In the genomic region with DNA sequence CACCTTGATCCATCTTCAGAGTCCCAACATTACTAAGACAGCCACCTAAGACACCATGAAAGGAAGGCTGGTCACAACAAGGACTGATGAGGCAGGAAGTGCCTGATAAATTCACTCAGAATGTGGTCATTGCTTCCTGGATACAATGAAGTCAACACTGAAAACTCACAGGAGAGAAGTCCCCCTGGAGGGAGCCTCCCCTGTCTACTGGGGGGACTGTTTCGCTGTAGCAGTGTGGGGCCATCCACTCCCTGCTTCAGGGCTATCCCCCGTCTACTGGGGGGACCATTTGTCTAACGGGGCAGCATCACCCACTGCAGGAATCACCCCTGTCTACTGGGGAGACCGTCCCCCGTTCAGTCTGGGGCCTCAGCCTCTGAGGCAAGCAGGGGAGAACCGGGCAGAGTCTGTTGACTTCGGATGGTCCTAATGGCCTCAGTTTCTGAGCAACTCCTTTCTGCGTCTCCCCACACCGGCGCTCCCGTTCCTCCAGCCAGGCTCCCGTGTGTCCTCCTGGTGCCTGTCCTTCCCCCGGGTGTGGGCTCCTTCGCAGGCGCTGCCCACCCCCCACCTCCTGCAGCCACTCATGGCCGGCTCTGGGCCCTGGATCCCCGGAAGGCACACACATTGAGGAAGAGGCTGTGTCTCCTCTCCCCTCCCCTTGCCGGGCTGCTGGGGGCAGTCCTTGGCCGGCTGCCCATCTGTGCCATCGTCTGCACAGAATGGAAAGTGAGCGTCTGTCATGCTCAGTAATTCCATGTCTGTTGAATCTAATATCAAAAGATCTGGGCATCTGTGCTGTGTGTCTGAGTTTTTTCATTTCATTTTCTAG, we compare ENCODE assay signal across 8 cellular contexts. TPM values are rescaled to one million over a fixed set of nuclear protein-coding genes. Genes with fewer than 3 reads are reported as not detected.
A peak's percentile ranks its signal among the peaks of the same experiment; 100 is the strongest.
DNase-seq lines count a peak whose midpoint lies in the region; ATAC-seq, FAIRE-seq and TF ChIP-seq lines count a peak whose summit lies in the region.

No MANE protein-coding gene starts in this region.

- no peaks in the 10 kb centered on the region for H3K9me3 ChIP-seq in A673 (ENCODE audit: low read depth, low read length, poor library complexity, severe bottlenecking)

- CTCF ChIA-PET in A673 (lab: Charles Lee) (no interaction called here), RWPE1 (lab: Yijun Ruan, JAX) (no interaction called here)

- no peak for FAIRE-seq in GM12891 (lab: Jason Lieb, UNC)

- no peak for ATAC-seq in HG02798 (IDR thresholded peaks at IDR 0.05; ENCODE audit: poor library complexity, unreplicated experiment)
- ATAC-seq in GM18867 (IDR thresholded peaks at IDR 0.05; ENCODE audit: unreplicated experiment) = no peak

- TF ChIP-seq CTCF in A673 (conservative IDR thresholded peaks at IDR 0.05; ENCODE audit: low read depth, low read length) = no peak
- TF ChIP-seq CTCF in RWPE1 (conservative IDR thresholded peaks at IDR 0.05; ENCODE audit: low read depth) = no peak

- H3K4me3 ChIP-seq in A673 (ENCODE audit: low read depth, low read length, poor library complexity, severe bottlenecking) = no peak overlapping the region

- POLR2A ChIA-PET in A673 (lab: Charles Lee; ENCODE audit: low non-redundant PET) (no interaction called here), RWPE1 (lab: Yijun Ruan, JAX; ENCODE audit: low non-redundant PET) (no interaction called here)

- no TSS peak for BruUV-seq in A673 (replicated peaks; lab: Mats Ljungman, UMichigan)

- in situ Hi-C loops in G401 (cut with HindIII; ENCODE audit: low sequenced_read_pairs) = no loop called here

- intact Hi-C loops in A673 (cut with micrococcal nuclease; ENCODE audit: unreplicated experiment) = no loop called here

- peaks cover 9% of the 10 kb centered on the region for H3K4me1 ChIP-seq in A673 (ENCODE audit: insufficient read depth, low read length, poor library complexity, severe bottlenecking)

- TF ChIP-seq POLR2A in erythroblast (IDR thresholded peaks at IDR 0.05; ENCODE audit: low read length) (peak; percentile 37), GM12891 (IDR thresholded peaks at IDR 0.05; ENCODE audit: low read depth, low read length) (no peak)

- no peaks in the 10 kb centered on the region for H3K36me3 ChIP-seq in A673 (ENCODE audit: insufficient read depth, low read length, poor library complexity, severe bottlenecking)

- peak; percentile 85 for DNase-seq in A673 (ENCODE audit: low spot score)
- DNase-seq in G401 (ENCODE audit: low spot score) = peak; percentile 17
- DNase-seq in RWPE1 (ENCODE audit: low spot score) = no peak
- no peak for DNase-seq in erythroblast (lab: John Stamatoyannopoulos, UW)
- DNase-seq in inferior parietal cortex (ENCODE audit: extremely low spot score) = no peak
- no peak for DNase-seq in GM12891 (ENCODE audit: insufficient read length, low spot score)

- peak overlapping the region; percentile 7 for H3K27ac ChIP-seq in A673 (ENCODE audit: low read depth, low read length, poor library complexity, severe bottlenecking)
- peak overlapping the region; percentile 30 for H3K27ac ChIP-seq in RWPE1

- H3K27me3 ChIP-seq in A673 (replicated peaks; ENCODE audit: insufficient read depth, low read depth, low read length, poor library complexity) = no peaks in the 10 kb centered on the region

TF ChIP-seq in GM12891, 5 proteins besides CTCF, POLR2A, EP300 and RAD21:
- no peak for TF ChIP-seq SPI1 (IDR thresholded peaks at IDR 0.05; ENCODE audit: low read depth, low read length)
- no peak for TF ChIP-seq POU2F2 (IDR thresholded peaks at IDR 0.05; ENCODE audit: low read depth, low read length)
- TF ChIP-seq PAX5 (IDR thresholded peaks at IDR 0.05; ENCODE audit: insufficient read depth, low read length, severe bottlenecking) = no peak

RNA-seq across cellular contexts. Expression of a gene that starts 59.9 kb away (rescaled TPM):
- total RNA-seq in A673 (2021) = 133 and 146 TPM in 2 replicates
- total RNA-seq in G401 (2014; rRNA removed; shearing (Covaris generic)) = 85.9 and 115 TPM in 2 replicates
- 60.3 TPM for polyA plus RNA-seq in GM12891 (2012; ENCODE audit: low read depth, missing spikeins)

Comparison
In these comparisons a context has a peak if more than half of its experiments do, and no peak if none do; other contexts are left out.
1. DNase-seq: peak in A673 (single experiment) and G401 (single experiment); none in RWPE1 (single experiment), erythroblast (0 of 2), inferior parietal cortex (single experiment) and GM12891 (single experiment).